In genomic region chr2:171712051-171712450, GRCh38 we compare ENCODE assay signal across 12 cellular contexts. TPM values are rescaled to one million over a fixed set of nuclear protein-coding genes. Genes with fewer than 3 reads are reported as not detected.
A peak's percentile ranks its signal among the peaks of the same experiment; 100 is the strongest.
DNase-seq lines count a peak whose midpoint lies in the region; ATAC-seq, FAIRE-seq and TF ChIP-seq lines count a peak whose summit lies in the region.
"Had no signal": no experiment of that assay in that cellular context is flagged by ENCODE, and none has a peak within 500 bp of the region (broad histone marks: within the 10 kb centered on the region; RNA-seq: fewer than 3 reads in every experiment).

No MANE protein-coding gene starts in this region.

- H3K4me3 Mint-ChIP-seq in astrocyte (ENCODE audit: unreplicated experiment) = no peak overlapping the region
- H3K4me3 Mint-ChIP-seq: immature natural killer cell had no signal

- H3K9me1 ChIP-seq in keratinocyte (ENCODE audit: control insufficient read depth, extremely low read depth, insufficient read depth, low read length) = no peaks in the 10 kb centered on the region

- in situ Hi-C loops in KBM-7 (cut with MboI; ENCODE audit: low pct_unique_long_range_greater_than_20kb, low sequenced_read_pairs) = loop anchor here (25.0 kb wide), 2 partner anchors 400 to 750 kb away; partner anchors contain the start of gene DLX2

- ATAC-seq in HG03469 (IDR thresholded peaks at IDR 0.05; ENCODE audit: unreplicated experiment) = no peak

- H3K27me3 ChIP-seq in BLaER1 = no peaks in the 10 kb centered on the region
- H3K27me3 ChIP-seq in astrocyte (ENCODE audit: insufficient read depth, low read length) = no peaks in the 10 kb centered on the region
- H3K27me3 ChIP-seq in keratinocyte (ENCODE audit: control insufficient read depth, extremely low read depth, insufficient read depth, low read length) = no peaks in the 10 kb centered on the region
- no peaks in the 10 kb centered on the region for H3K27me3 ChIP-seq in tibial nerve

- H3K4me1 ChIP-seq in BLaER1 (peaks cover 13% of the 10 kb centered on the region), astrocyte (ENCODE audit: insufficient read depth, low read length) (peaks cover 10% of the 10 kb centered on the region), keratinocyte (ENCODE audit: control insufficient read depth, extremely low read depth, insufficient read depth, low read length) (peaks cover 29% of the 10 kb centered on the region), tibial nerve (peaks cover 0 to 13% (median 0%) of the 10 kb centered on the region in 4 donors)

- no peak overlapping the region for H3K27ac Mint-ChIP-seq in astrocyte (ENCODE audit: unreplicated experiment)
- H3K27ac Mint-ChIP-seq: immature natural killer cell had no signal

- H3K79me2 ChIP-seq in astrocyte (ENCODE audit: insufficient read depth, low read length) (peaks cover 47% of the 10 kb centered on the region), keratinocyte (ENCODE audit: control insufficient read depth, insufficient read depth, low read length) (peaks cover 28% of the 10 kb centered on the region)

- dilution Hi-C loops in keratinocyte (cut with MboI; ENCODE audit: extremely low pct_ligation_motif_present, low sequenced_read_pairs) = no loop called here

- H3K4me1 Mint-ChIP-seq in astrocyte (ENCODE audit: low read depth, unreplicated experiment) = peaks cover 8% of the 10 kb centered on the region

- H3K36me3 Mint-ChIP-seq in astrocyte (ENCODE audit: low read depth, unreplicated experiment) = peaks cover 3% of the 10 kb centered on the region

- FAIRE-seq in astrocyte (lab: Jason Lieb, UNC) = peak; percentile 94
- FAIRE-seq in keratinocyte (lab: Jason Lieb, UNC) = peak; percentile 71

- no peak for TF ChIP-seq POLR2A in tibial nerve (IDR thresholded peaks at IDR 0.05)

- H2AFZ ChIP-seq in astrocyte (ENCODE audit: low read depth, low read length) (no peak overlapping the region), keratinocyte (ENCODE audit: control insufficient read depth, low read length) (no peak overlapping the region)

- 42 to 46% methylated on average over 2 of the region's 2 CpGs for WGBS in tibial nerve, 2 donors

- H3K9me3 ChIP-seq in BLaER1 = no peaks in the 10 kb centered on the region
- H3K9me3 ChIP-seq in astrocyte (ENCODE audit: insufficient read depth, low read depth, low read length) = no peaks in the 10 kb centered on the region
- no peaks in the 10 kb centered on the region for H3K9me3 ChIP-seq in keratinocyte (ENCODE audit: control insufficient read depth, low read depth, low read length)
- H3K9me3 ChIP-seq in tibial nerve = no peaks in the 10 kb centered on the region
- H3K9me3 ChIP-seq: thoracic aorta had no signal

- no peaks in the 10 kb centered on the region for H3K27me3 Mint-ChIP-seq in astrocyte (ENCODE audit: low read depth, unreplicated experiment)

- no peaks in the 10 kb centered on the region for H3K9me3 Mint-ChIP-seq in astrocyte (ENCODE audit: unreplicated experiment)
- H3K9me3 Mint-ChIP-seq: immature natural killer cell had no signal

- H3K27ac ChIP-seq in BLaER1 = no peak overlapping the region
- H3K27ac ChIP-seq in astrocyte (ENCODE audit: low read depth, low read length) = peak overlapping the region; percentile 75
- H3K27ac ChIP-seq in keratinocyte (ENCODE audit: control insufficient read depth, insufficient read depth, low read length) = peak overlapping the region; percentile 40
- no peak overlapping the region for H3K27ac ChIP-seq in tibial nerve
- H3K27ac ChIP-seq: thoracic aorta had no signal

- H3K36me3 ChIP-seq in BLaER1 (peaks cover 44% of the 10 kb centered on the region), astrocyte (ENCODE audit: insufficient read depth, low read length) (peaks cover 12% of the 10 kb centered on the region), keratinocyte (ENCODE audit: control insufficient read depth in 2 of 2, extremely low read depth in 1 of 2, insufficient read depth in 2 of 2, low read length in 2 of 2) (peaks cover 2 to 3% of the 10 kb centered on the region in 2 experiments), tibial nerve (peaks cover 0 to 23% (median 3%) of the 10 kb centered on the region in 3 donors)

- TF ChIP-seq EP300 in tibial nerve (IDR thresholded peaks at IDR 0.05) = no peak

- TF ChIP-seq CTCF in astrocyte (IDR thresholded peaks at IDR 0.05; ENCODE audit: insufficient read depth, low read depth, low read length) = no peak
- TF ChIP-seq CTCF in keratinocyte (optimal IDR thresholded peaks at IDR 0.05 in 1 of 3, IDR thresholded peaks at IDR 0.05 in 1 of 3, conservative IDR thresholded peaks at IDR 0.05 in 1 of 3; ENCODE audit: extremely low read depth in 1 of 3, insufficient read depth in 2 of 3, low read length in 3 of 3) = no peak
- TF ChIP-seq CTCF in tibial nerve (IDR thresholded peaks at IDR 0.05) = no peak

- H4K20me1 ChIP-seq in BLaER1 = peaks cover 56% of the 10 kb centered on the region
- H4K20me1 ChIP-seq in astrocyte (ENCODE audit: insufficient read depth, low read length) = peaks cover 7% of the 10 kb centered on the region
- H4K20me1 ChIP-seq in keratinocyte (ENCODE audit: control insufficient read depth, extremely low read depth, insufficient read depth, low read length) = no peaks in the 10 kb centered on the region

- peak; percentile 30 for DNase-seq in KBM-7
- DNase-seq in astrocyte (ENCODE audit: low read depth) = peak; percentile 82
- no peak for DNase-seq in keratinocyte (ENCODE audit: low read depth, low spot score)
- no peak for DNase-seq in tibial nerve (ENCODE audit: low spot score in 2 of 2)
- no peak for DNase-seq in activated CD4-positive, alpha-beta T cell treated with anti-CD3 and anti-CD28 coated beads, Interleukin-2, amount 50 U/mL, for 48 hours
- DNase-seq in SHP77 treated with DMSO at 0.1 percent for 48 hours (lab: John Stamatoyannopoulos, UW) = no peak
- DNase-seq: immature natural killer cell; stimulated activated CD4-positive, alpha-beta T cell treated with anti-CD3 and anti-CD28 coated beads, Interleukin-4, amount 100 ng/mL, for 4 hours; T1000 had no signal

- H3K4me2 ChIP-seq in BLaER1 = peak overlapping the region; percentile 42
- peak overlapping the region; percentile 58 for H3K4me2 ChIP-seq in astrocyte (ENCODE audit: low read length)
- H3K4me2 ChIP-seq in keratinocyte (ENCODE audit: control insufficient read depth, extremely low read depth, insufficient read depth, low read depth, low read length) = peak overlapping the region; percentile 59

- H3K9ac ChIP-seq in BLaER1 (no peak overlapping the region), astrocyte (ENCODE audit: low read length) (peak overlapping the region; percentile 21), keratinocyte (ENCODE audit: control insufficient read depth, extremely low read depth, insufficient read depth, low read length) (no peak overlapping the region)

- H3K4me3 ChIP-seq in BLaER1 (no peak overlapping the region), astrocyte (ENCODE audit: insufficient read depth, low read depth, low read length) (peak overlapping the region; percentile 15), keratinocyte (ENCODE audit: control insufficient read depth in 2 of 3, extremely low read depth in 1 of 3, insufficient read depth in 2 of 3, low read depth in 1 of 3, low read length in 3 of 3) (peak overlapping the region in 2 of 3 experiments; percentile 25), tibial nerve (no peak overlapping the region)
- H3K4me3 ChIP-seq: thoracic aorta had no signal

RNA-seq across cellular contexts. Expression of gene DYNC1I2, which starts 24.8 kb away (rescaled TPM):
- total RNA-seq in astrocyte (117 and 121 TPM in 2 replicates), tibial nerve (100 to 1,000 TPM in 3 of 4 donors, 10 to 100 TPM in 1; 99.6 to 116 (median 113) TPM)
- 194 to 237 TPM (median 205 TPM) in 3 replicates for polyA plus RNA-seq in keratinocyte
- 327 TPM for polyA plus RNA-seq in keratinocyte (2011; ENCODE audit: low read depth)
- polyA plus RNA-seq in keratinocyte (2011; cell fraction: cytosol; rRNA removed) = 147 and 239 TPM in 2 replicates
- polyA plus RNA-seq in keratinocyte (2011; cell fraction: nucleus; rRNA removed) = 198 and 231 TPM in 2 replicates
- 103 and 136 TPM in 2 replicates for polyA plus RNA-seq in keratinocyte (2012; ENCODE audit: low replicate concordance)
- 34.0 to 180 TPM (median 135 TPM) in 3 replicates for polyA minus RNA-seq in keratinocyte
- 59.1 TPM for polyA minus RNA-seq in keratinocyte (2011; cell fraction: cytosol; rRNA and poly(A)+ RNA removed)
- polyA minus RNA-seq in keratinocyte (2011; cell fraction: nucleus; rRNA and poly(A)+ RNA removed) = 71.6 and 144 TPM in 2 replicates

Comparison
In these comparisons a context has a peak if more than half of its experiments do, and no peak if none do; other contexts are left out.
1. H3K27ac ChIP-seq: peak in astrocyte (single experiment) and keratinocyte (single experiment); none in BLaER1 (single experiment) and tibial nerve (0 of 4).
2. H3K4me3 ChIP-seq: peak in astrocyte (single experiment) and keratinocyte (2 of 3); none in BLaER1 (single experiment) and tibial nerve (0 of 4).
3. DNase-seq: peak in KBM-7 (single experiment) and astrocyte (single experiment); none in keratinocyte (single experiment), tibial nerve (0 of 2), activated CD4-positive, alpha-beta T cell treated with anti-CD3 and anti-CD28 coated beads, Interleukin-2, amount 50 U/mL, for 48 hours (0 of 2) and SHP77 treated with DMSO at 0.1 percent for 48 hours (single experiment).
4. Peak in every context shown above with its lines, with median percentiles within 50 percentile points of each other: H3K4me2 ChIP-seq.